In genomic region chr2:237694423-237695194, GRCh38 we compare ENCODE assay signal across 8 cellular contexts.
DNase-seq lines count a peak whose midpoint lies in the region; ATAC-seq, FAIRE-seq and TF ChIP-seq lines count a peak whose summit lies in the region.

No MANE protein-coding gene starts in this region.

- CTCF ChIA-PET in CD8-positive, alpha-beta memory T cell (lab: Charles Lee) = interaction anchor here (2.1 to 19.9 kb wide), 4 partner anchors 8 to 50 kb away, joined by 9 to 295 read pairs (median 14); no protein-coding TSS in a partner anchor

- H3K27me3 ChIP-seq in CD8-positive, alpha-beta memory T cell (ENCODE audit: insufficient read depth, low read length, poor library complexity, severe bottlenecking) = no peaks in the 10 kb centered on the region
- no peaks in the 10 kb centered on the region for H3K27me3 ChIP-seq in bronchial epithelial cell (ENCODE audit: control insufficient read depth, insufficient read depth, low read length)

- H3K36me3 ChIP-seq in CD8-positive, alpha-beta memory T cell (ENCODE audit: insufficient read depth, low read length) = no peaks in the 10 kb centered on the region
- H3K36me3 ChIP-seq in bronchial epithelial cell (ENCODE audit: control insufficient read depth, insufficient read depth, low read length) = no peaks in the 10 kb centered on the region

- FAIRE-seq in bronchial epithelial cell (lab: Jason Lieb, UNC) = no peak

- peak overlapping the region; percentile 90 to 98 (median 96) for H3K27ac Mint-ChIP-seq in CD8-positive, alpha-beta memory T cell
- H3K27ac Mint-ChIP-seq in natural killer cell treated with Interleukin-12 subunit alpha and Interleukin-12 subunit beta and Interleukin-15 and Interleukin-18, amount 100 ng/mL, for 72 hours = peak overlapping the region; percentile 94 to 96

- peaks cover 77% of the 10 kb centered on the region for H3K4me1 ChIP-seq in CD8-positive, alpha-beta memory T cell (ENCODE audit: insufficient read depth, low read length)

- H3K36me3 Mint-ChIP-seq in CD8-positive, alpha-beta memory T cell = peaks cover 0 to 10% (median 0%) of the 10 kb centered on the region in 3 donors
- H3K36me3 Mint-ChIP-seq in natural killer cell treated with Interleukin-12 subunit alpha and Interleukin-12 subunit beta and Interleukin-15 and Interleukin-18, amount 100 ng/mL, for 72 hours = peaks cover 6% of the 10 kb centered on the region

- peak overlapping the region; percentile 87 to 96 (median 92) for H3K4me3 Mint-ChIP-seq in CD8-positive, alpha-beta memory T cell
- peak overlapping the region; percentile 100 for H3K4me3 Mint-ChIP-seq in natural killer cell treated with Interleukin-12 subunit alpha and Interleukin-12 subunit beta and Interleukin-15 and Interleukin-18, amount 100 ng/mL, for 72 hours

- H3K27me3 Mint-ChIP-seq in CD8-positive, alpha-beta memory T cell = no peaks in the 10 kb centered on the region
- no peaks in the 10 kb centered on the region for H3K27me3 Mint-ChIP-seq in natural killer cell treated with Interleukin-12 subunit alpha and Interleukin-12 subunit beta and Interleukin-15 and Interleukin-18, amount 100 ng/mL, for 72 hours

- peaks cover 76 to 82% (median 79%) of the 10 kb centered on the region in 3 donors for H3K4me1 Mint-ChIP-seq in CD8-positive, alpha-beta memory T cell
- H3K4me1 Mint-ChIP-seq in natural killer cell treated with Interleukin-12 subunit alpha and Interleukin-12 subunit beta and Interleukin-15 and Interleukin-18, amount 100 ng/mL, for 72 hours (ENCODE audit: low read depth in 2 of 2) = peaks cover 65% of the 10 kb centered on the region in 2 donors

- POLR2A ChIA-PET in CD8-positive, alpha-beta memory T cell (lab: Charles Lee) = interaction anchor here (2.0 to 6.0 kb wide), 2 partner anchors 10 to 20 kb away, joined by 8 to 56 read pairs; no protein-coding TSS in a partner anchor

- ATAC-seq in natural killer cell treated with Interleukin-12 subunit alpha and Interleukin-12 subunit beta and Interleukin-15 and Interleukin-18, amount 100 ng/mL, for 72 hours = no peak
- ATAC-seq in HG02981 (IDR thresholded peaks at IDR 0.05; ENCODE audit: unreplicated experiment) = no peak

- H3K4me3 ChIP-seq in CD8-positive, alpha-beta memory T cell (ENCODE audit: low read length) = peak overlapping the region; percentile 79
- peak overlapping the region; percentile 82; the same call in 1 of the 2 replicates for H3K4me3 ChIP-seq in LNCaP clone FGC (ENCODE audit: low read depth, low read length)
- peak overlapping the region; percentile 99 for H3K4me3 ChIP-seq in bronchial epithelial cell (ENCODE audit: low read depth, low read length)

- TF ChIP-seq CTCF in LNCaP clone FGC (IDR thresholded peaks at IDR 0.05; ENCODE audit: control insufficient read depth, extremely low read depth, insufficient read depth) (no peak), bronchial epithelial cell (IDR thresholded peaks at IDR 0.05; ENCODE audit: insufficient read depth, low read length, severe bottlenecking) (no peak), GM20000 (IDR thresholded peaks at IDR 0.05; ENCODE audit: extremely low read depth, missing control alignments) (no peak)

- no peaks in the 10 kb centered on the region for H3K9me3 Mint-ChIP-seq in CD8-positive, alpha-beta memory T cell
- H3K9me3 Mint-ChIP-seq in natural killer cell treated with Interleukin-12 subunit alpha and Interleukin-12 subunit beta and Interleukin-15 and Interleukin-18, amount 100 ng/mL, for 72 hours = no peaks in the 10 kb centered on the region

- no peaks in the 10 kb centered on the region for H3K9me3 ChIP-seq in CD8-positive, alpha-beta memory T cell (ENCODE audit: low read length)

- no peak for DNase-seq in CD8-positive, alpha-beta memory T cell
- DNase-seq in LNCaP clone FGC (ENCODE audit: low read depth) (no peak), bronchial epithelial cell (ENCODE audit: low read depth) (no peak), HT-29 (ENCODE audit: low spot score) (no peak), GM20000 (ENCODE audit: low spot score) (no peak), NCI-H69 (lab: John Stamatoyannopoulos, UW) (no peak)
- DNase-seq in natural killer cell treated with Interleukin-12 subunit alpha and Interleukin-12 subunit beta and Interleukin-15 and Interleukin-18, amount 100 ng/mL, for 72 hours (ENCODE audit: low spot score) = no peak

- peak overlapping the region; percentile 94 for H3K27ac ChIP-seq in CD8-positive, alpha-beta memory T cell (ENCODE audit: low read depth, low read length)
